In the genomic region with DNA sequence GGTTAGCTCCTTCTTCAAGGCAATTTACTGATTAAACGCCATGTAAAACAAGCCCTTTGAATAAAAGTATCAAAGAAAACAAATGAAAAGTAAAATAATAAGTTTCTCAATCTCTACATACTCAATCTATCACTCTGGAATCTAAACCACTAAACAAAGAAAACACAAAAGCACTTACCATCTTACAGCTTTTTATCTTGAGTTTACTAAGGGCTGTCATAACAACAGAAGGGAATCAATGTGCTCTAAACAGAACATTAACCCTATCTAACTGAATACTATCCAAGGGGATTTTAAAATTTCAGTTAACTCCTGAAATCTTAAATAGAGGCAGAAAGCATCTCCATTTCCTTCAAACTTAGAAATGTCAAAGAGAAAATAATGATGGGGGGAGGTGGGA, we compare ENCODE assay signal across 12 cellular contexts. TPM values are rescaled to one million over a fixed set of nuclear protein-coding genes. Genes with fewer than 3 reads are reported as not detected.
DNase-seq lines count a peak whose midpoint lies in the region; ATAC-seq and TF ChIP-seq lines count a peak whose summit lies in the region.
"Had no signal": no experiment of that assay in that cellular context is flagged by ENCODE, and none has a peak within 500 bp of the region (broad histone marks: within the 10 kb centered on the region; RNA-seq: fewer than 3 reads in every experiment).

No MANE protein-coding gene starts in this region.

- H3K4me1 Mint-ChIP-seq in T-helper 17 cell = peaks cover 22% of the 10 kb centered on the region

- H3K9me2 ChIP-seq in DOHH2 (replicated peaks; ENCODE audit: control insufficient read depth, low read length) = no peaks in the 10 kb centered on the region

- intact Hi-C loops in A673 (cut with micrococcal nuclease; ENCODE audit: unreplicated experiment) = loop anchor here (5.0 to 10.0 kb wide), 2 partner anchors 44 to 637 kb away; partner anchors contain the start of genes MTMR4 and TRIM37
- intact Hi-C loops in upper lobe of right lung (cut with DNase I) = no loop called here

- H3K36me3 ChIP-seq in A673 (ENCODE audit: insufficient read depth, low read length, poor library complexity, severe bottlenecking) (no peaks in the 10 kb centered on the region), DOHH2 (ENCODE audit: control insufficient read depth, low read length) (peaks cover 43% of the 10 kb centered on the region), upper lobe of right lung (no peaks in the 10 kb centered on the region)
- H3K36me3 ChIP-seq: gastrocnemius medialis had no signal

- H3K27me3 ChIP-seq in A673 (replicated peaks; ENCODE audit: insufficient read depth, low read depth, low read length, poor library complexity) = no peaks in the 10 kb centered on the region
- no peaks in the 10 kb centered on the region for H3K27me3 ChIP-seq in DOHH2 (ENCODE audit: control insufficient read depth, low read length)
- no peaks in the 10 kb centered on the region for H3K27me3 ChIP-seq in upper lobe of right lung
- H3K27me3 ChIP-seq: gastrocnemius medialis had no signal

- CTCF ChIA-PET in A673 (lab: Charles Lee) = no interaction called here

- peaks cover 94% of the 10 kb centered on the region for H3K79me2 ChIP-seq in DOHH2 (ENCODE audit: control insufficient read depth, low read length)

- peak overlapping the region; percentile 52 for H3K4me2 ChIP-seq in DOHH2 (ENCODE audit: low read length)

- H3K27ac Mint-ChIP-seq in T-helper 17 cell = peak overlapping the region; percentile 72

- POLR2A ChIA-PET in A673 (lab: Charles Lee; ENCODE audit: low non-redundant PET) = no interaction called here

- H3K36me3 Mint-ChIP-seq in T-helper 17 cell (ENCODE audit: low read depth) = no peaks in the 10 kb centered on the region

- BruUV-seq in A673 (replicated peaks; lab: Mats Ljungman, UMichigan) = no TSS peak

- ATAC-seq in T-helper 17 cell = no peak
- no peak for ATAC-seq in HG03025 (IDR thresholded peaks at IDR 0.05; ENCODE audit: low FRiP score, unreplicated experiment)
- no peak for ATAC-seq in upper lobe of right lung
- ATAC-seq: gastrocnemius medialis had no signal

- DNase-seq in A673 (ENCODE audit: low spot score) = no peak
- no peak for DNase-seq in T-helper 17 cell
- DNase-seq in fibroblast of the aortic adventitia (ENCODE audit: low read depth) = peak; percentile 35
- DNase-seq in 8988T = no peak
- no peak for DNase-seq in NCI-H2107 treated with DMSO at 0.1 percent for 48 hours (lab: John Stamatoyannopoulos, UW; ENCODE audit: unreplicated experiment)
- no peak for DNase-seq in upper lobe of right lung
- DNase-seq: activated CD4-positive, alpha-beta T cell treated with anti-CD3 and anti-CD28 coated beads, Interleukin-2, amount 50 U/mL, for 1 hour; DMS53; gastrocnemius medialis; NCI-H2081 treated with DMSO at 0.1 percent for 48 hours had no signal

- H3K27me3 Mint-ChIP-seq in T-helper 17 cell = no peaks in the 10 kb centered on the region

- H3K9me3 ChIP-seq in A673 (ENCODE audit: low read depth, low read length, poor library complexity, severe bottlenecking) = no peaks in the 10 kb centered on the region
- no peaks in the 10 kb centered on the region for H3K9me3 ChIP-seq in DOHH2 (ENCODE audit: control insufficient read depth, insufficient read depth, low read length)
- H3K9me3 ChIP-seq in T-helper 17 cell (ENCODE audit: control insufficient read depth, low read length, poor library complexity, severe bottlenecking) = no peaks in the 10 kb centered on the region
- H3K9me3 ChIP-seq in upper lobe of right lung = no peaks in the 10 kb centered on the region
- H3K9me3 ChIP-seq: gastrocnemius medialis had no signal

- no peaks in the 10 kb centered on the region for H3F3A ChIP-seq in DOHH2 (ENCODE audit: control insufficient read depth, insufficient read depth)

- no peak overlapping the region for H3K4me3 Mint-ChIP-seq in T-helper 17 cell

- H3K4me3 ChIP-seq in A673 (ENCODE audit: low read depth, low read length, poor library complexity, severe bottlenecking) (peak overlapping the region; percentile 62), DOHH2 (ENCODE audit: low read length) (peak overlapping the region; percentile 15), fibroblast of the aortic adventitia (ENCODE audit: low read depth, low read length) (peak overlapping the region; percentile 35), upper lobe of right lung (no peak overlapping the region)
- H3K4me3 ChIP-seq: gastrocnemius medialis had no signal

- H3K4me1 ChIP-seq in A673 (ENCODE audit: insufficient read depth, low read length, poor library complexity, severe bottlenecking) = peaks cover 10% of the 10 kb centered on the region
- H3K4me1 ChIP-seq in DOHH2 (ENCODE audit: control insufficient read depth, low read length) = peaks cover 32% of the 10 kb centered on the region
- H3K4me1 ChIP-seq in upper lobe of right lung = peaks cover 5% of the 10 kb centered on the region

- 0 out of 2 replicates have a peak, but pooled peaks cover 4% of the 10 kb centered on the region for H4K20me1 ChIP-seq in DOHH2 (ENCODE audit: control insufficient read depth, insufficient read depth, low read depth, low read length)

- no peak for TF ChIP-seq CTCF in A673 (conservative IDR thresholded peaks at IDR 0.05; ENCODE audit: low read depth, low read length)
- no peak for TF ChIP-seq CTCF in DOHH2 (IDR thresholded peaks at IDR 0.05; ENCODE audit: low read depth, low read length, poor library complexity, severe bottlenecking)
- TF ChIP-seq CTCF in fibroblast of the aortic adventitia (IDR thresholded peaks at IDR 0.05; ENCODE audit: insufficient read depth, low read length) = no peak
- TF ChIP-seq CTCF in upper lobe of right lung (IDR thresholded peaks at IDR 0.05) = no peak

- H3K27ac ChIP-seq in A673 (ENCODE audit: low read depth, low read length, poor library complexity, severe bottlenecking) (peak overlapping the region; percentile 97), DOHH2 (ENCODE audit: low read depth, low read length) (no peak overlapping the region), upper lobe of right lung (no peak overlapping the region)
- H3K27ac ChIP-seq: gastrocnemius medialis had no signal

RNA-seq across cellular contexts. Expression of gene SKA2, which starts 3.4 kb away (rescaled TPM):
- 127 and 158 TPM in 2 replicates for total RNA-seq in A673 (2021)
- total RNA-seq in T-helper 17 cell = 10 to 100 TPM; 15.4 to 16.5 TPM
- 63.4 and 136 TPM in 2 replicates for total RNA-seq in fibroblast of the aortic adventitia (ENCODE audit: low replicate concordance)
- 21.3 TPM for total RNA-seq in upper lobe of right lung

RNA-seq across cellular contexts. Expression of gene PRR11, which starts 4.0 kb away (rescaled TPM):
- total RNA-seq in A673 (2021) (123 and 130 TPM in 2 replicates), T-helper 17 cell (under 1 TPM; 0.57 to 0.60 TPM), fibroblast of the aortic adventitia (ENCODE audit: low replicate concordance) (2.8 and 64.7 TPM in 2 replicates), upper lobe of right lung (2.4 TPM)

RNA-seq across cellular contexts. Expression of gene TRIM37, which starts 44.9 kb away (rescaled TPM):
- total RNA-seq in A673 (2021) = 39.4 and 40.0 TPM in 2 replicates
- 10 to 100 TPM; 24.1 to 26.1 TPM for total RNA-seq in T-helper 17 cell
- total RNA-seq in fibroblast of the aortic adventitia (ENCODE audit: low replicate concordance) = 42.0 and 45.5 TPM in 2 replicates
- total RNA-seq in upper lobe of right lung = 20.3 TPM

RNA-seq across cellular contexts. Expression of gene SMG8, which starts 58.2 kb away (rescaled TPM):
- 21.1 and 22.5 TPM in 2 replicates for total RNA-seq in A673 (2021)
- 10 to 100 TPM; 10.0 to 13.8 TPM for total RNA-seq in T-helper 17 cell
- total RNA-seq in fibroblast of the aortic adventitia (ENCODE audit: low replicate concordance) = 16.4 and 20.4 TPM in 2 replicates
- 12.6 TPM for total RNA-seq in upper lobe of right lung
